9 cellular contexts compared by ENCODE assay signal in the genomic region with DNA sequence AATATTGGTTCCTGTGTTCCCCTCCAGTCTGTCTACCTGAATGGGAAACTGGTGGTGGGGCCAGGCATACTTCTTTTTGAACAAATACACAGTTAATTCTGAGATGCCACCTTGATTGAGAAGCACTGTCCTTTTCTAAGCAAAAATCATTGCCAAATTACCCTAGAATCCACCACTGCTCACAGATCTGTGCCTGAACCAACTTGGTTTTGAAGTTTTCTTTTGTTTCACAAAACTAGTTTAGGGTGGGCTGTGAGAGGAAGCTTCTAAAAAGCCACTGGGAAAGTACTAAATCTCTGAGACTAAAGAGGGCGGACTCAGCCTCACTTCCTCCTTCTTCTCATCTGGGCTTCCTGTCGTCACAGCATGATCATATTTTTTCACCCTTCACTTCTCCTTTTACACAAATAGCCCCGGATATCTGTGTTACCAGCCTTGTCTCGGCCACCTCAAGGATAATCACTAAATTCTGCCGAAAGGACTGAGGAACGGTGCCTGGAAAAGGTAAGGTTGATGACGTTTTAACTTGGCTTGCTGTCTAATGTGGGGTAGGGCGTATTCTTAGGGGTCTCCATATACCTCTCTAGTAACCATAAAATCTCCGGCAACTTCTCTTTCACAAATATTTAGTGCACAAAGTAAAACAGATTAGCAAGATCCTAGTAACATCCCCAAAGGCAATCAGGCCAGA. TPM values are rescaled to one million over a fixed set of nuclear protein-coding genes. Genes with fewer than 3 reads are reported as not detected.
DNase-seq lines count a peak whose midpoint lies in the region; ATAC-seq and TF ChIP-seq lines count a peak whose summit lies in the region.
"Had no signal": no experiment of that assay in that cellular context is flagged by ENCODE, and none has a peak within 500 bp of the region (broad histone marks: within the 10 kb centered on the region; RNA-seq: fewer than 3 reads in every experiment).

A gene with protein sequence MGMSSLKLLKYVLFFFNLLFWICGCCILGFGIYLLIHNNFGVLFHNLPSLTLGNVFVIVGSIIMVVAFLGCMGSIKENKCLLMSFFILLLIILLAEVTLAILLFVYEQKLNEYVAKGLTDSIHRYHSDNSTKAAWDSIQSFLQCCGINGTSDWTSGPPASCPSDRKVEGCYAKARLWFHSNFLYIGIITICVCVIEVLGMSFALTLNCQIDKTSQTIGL (plus strand): TSS at position 404 of the 691 bp plus-strand sequence. CDS start 18,261 bp downstream, outside the sequence.

- WGBS in gastroesophageal sphincter (ENCODE audit: low coverage in 1 of 2), 2 donors, result 51 to 57% methylated on average over 8 to 9 of the region's 9 CpGs

- peak within 1 kb of the TSS in 3 of 4 donors; percentile 41 to 43 (median 43) for H3K27ac ChIP-seq in gastroesophageal sphincter

- peak within 1 kb of the TSS; percentile 98 for H3K4me3 Mint-ChIP-seq in stimulated activated naive CD8-positive, alpha-beta T cell treated with anti-CD3 and anti-CD28 coated beads, Interleukin-15, amount 100 ng/mL, for 72 hours

- no peak for TF ChIP-seq CTCF in gastroesophageal sphincter (IDR thresholded peaks at IDR 0.05)

- ATAC-seq in HG03196 (IDR thresholded peaks at IDR 0.05; ENCODE audit: unreplicated experiment), result peak; percentile 44
- ATAC-seq in activated CD4-positive, CD25-positive, alpha-beta regulatory T cell treated with anti-CD3 and anti-CD28 coated beads, Interleukin-2, amount 50 U/mL, for 24 hours, result peak; percentile 32 to 33
- no peak for ATAC-seq in gastroesophageal sphincter
- ATAC-seq in stimulated activated naive CD8-positive, alpha-beta T cell treated with anti-CD3 and anti-CD28 coated beads, Interleukin-15, amount 100 ng/mL, for 72 hours, result peak; percentile 39

- no peaks in the 10 kb centered on the region for H3K4me1 ChIP-seq in gastroesophageal sphincter

- H3K27ac Mint-ChIP-seq in stimulated activated naive CD8-positive, alpha-beta T cell treated with anti-CD3 and anti-CD28 coated beads, Interleukin-15, amount 100 ng/mL, for 72 hours, result peak within 1 kb of the TSS; percentile 97 to 98

- H3K4me1 Mint-ChIP-seq in stimulated activated naive CD8-positive, alpha-beta T cell treated with anti-CD3 and anti-CD28 coated beads, Interleukin-15, amount 100 ng/mL, for 72 hours, result peaks cover 43% of the 10 kb centered on the region

- TF ChIP-seq EP300 in gastroesophageal sphincter (IDR thresholded peaks at IDR 0.05), result no peak

- no peaks in the 10 kb centered on the region for H3K27me3 ChIP-seq in gastroesophageal sphincter

- peak within 1 kb of the TSS; percentile 25 to 37 for H3K4me3 ChIP-seq in gastroesophageal sphincter

- H3K27me3 Mint-ChIP-seq in stimulated activated naive CD8-positive, alpha-beta T cell treated with anti-CD3 and anti-CD28 coated beads, Interleukin-15, amount 100 ng/mL, for 72 hours, result no peaks in the 10 kb centered on the region

- no peaks in the 10 kb centered on the region for H3K36me3 ChIP-seq in gastroesophageal sphincter

- peaks cover 7 to 13% of the 10 kb centered on the region in 2 donors for H3K9me3 Mint-ChIP-seq in stimulated activated naive CD8-positive, alpha-beta T cell treated with anti-CD3 and anti-CD28 coated beads, Interleukin-15, amount 100 ng/mL, for 72 hours

- DNase-seq in stimulated activated CD4-positive, alpha-beta T cell treated with anti-CD3 and anti-CD28 coated beads, Interleukin-1b, Interleukin-23, amount 100 ng/mL, for 48 hours, result peak; percentile 34
- DNase-seq in stimulated activated CD4-positive, alpha-beta T cell treated with anti-CD3 and anti-CD28 coated beads, Interleukin-12 subunit alpha, Interleukin-12 subunit beta, amount 100 ng/mL, for 4 hours, result no peak
- peak; percentile 34 to 48 for DNase-seq in stimulated activated naive CD8-positive, alpha-beta T cell treated with anti-CD3 and anti-CD28 coated beads, Interleukin-15, amount 100 ng/mL, for 72 hours
- DNase-seq in NCI-H1694 (lab: John Stamatoyannopoulos, UW) (no peak), glomerular visceral epithelial cell (ENCODE audit: extremely low spot score) (no peak)

- TF ChIP-seq POLR2A in gastroesophageal sphincter (IDR thresholded peaks at IDR 0.05), result peak; percentile 33 to 43

- H3K9me3 ChIP-seq in gastroesophageal sphincter, result peaks cover 0 to 9% (median 0%) of the 10 kb centered on the region in 3 donors

RNA-seq across cellular contexts. Expression of the gene that starts here (rescaled TPM):
- 10 to 100 TPM in 3 of 4 donors, 1 to 10 TPM in 1; 8.1 to 48.1 (median 22.9) TPM for total RNA-seq in gastroesophageal sphincter
- total RNA-seq: renal cortical epithelial cell had no signal

Comparison
In these comparisons a context has a peak if more than half of its experiments do, and no peak if none do; other contexts are left out.
1. DNase-seq: peak in stimulated activated CD4-positive, alpha-beta T cell treated with anti-CD3 and anti-CD28 coated beads, Interleukin-1b, Interleukin-23, amount 100 ng/mL, for 48 hours (single experiment) and stimulated activated naive CD8-positive, alpha-beta T cell treated with anti-CD3 and anti-CD28 coated beads, Interleukin-15, amount 100 ng/mL, for 72 hours (2 of 2); none in stimulated activated CD4-positive, alpha-beta T cell treated with anti-CD3 and anti-CD28 coated beads, Interleukin-12 subunit alpha, Interleukin-12 subunit beta, amount 100 ng/mL, for 4 hours (single experiment), NCI-H1694 (single experiment) and glomerular visceral epithelial cell (single experiment).